Comparison of ENCODE assay signal across 20 cellular contexts in the genomic region with DNA sequence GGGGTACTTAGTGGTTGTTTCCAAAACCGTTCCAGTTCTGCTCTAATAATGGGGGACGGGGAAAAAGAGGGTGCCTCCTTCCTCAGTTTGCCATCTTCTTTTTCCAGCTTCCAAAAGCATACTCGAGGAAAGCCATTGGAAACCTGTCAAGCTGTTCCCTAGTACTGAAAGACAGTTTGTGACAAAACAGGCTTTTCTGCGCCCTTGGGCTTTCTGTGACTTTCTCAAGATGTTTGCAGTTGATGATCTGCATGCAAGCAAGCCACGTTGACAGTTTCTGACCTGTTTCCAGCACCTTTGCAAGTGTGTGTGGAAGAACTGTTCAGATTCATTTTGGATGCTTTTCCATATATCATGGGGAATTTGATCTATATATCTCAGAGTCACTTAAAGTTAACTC. TPM values are rescaled to one million over a fixed set of nuclear protein-coding genes. Genes with fewer than 3 reads are reported as not detected.
"Had no signal": no experiment of that assay in that cellular context is flagged by ENCODE, and none has a peak within 500 bp of the region (broad histone marks: within the 10 kb centered on the region; RNA-seq: fewer than 3 reads in every experiment).

No MANE protein-coding gene starts in this region.

- DNase-seq: natural killer cell; occipital lobe; ovary; posterior cingulate gyrus; psoas muscle; right cardiac atrium; right lobe of liver; sigmoid colon; small intestine; stimulated activated CD4-positive, alpha-beta T cell treated with anti-CD3 and anti-CD28 coated beads, Interleukin-15, amount 100 ng/mL, for 24 hours; stimulated activated CD4-positive, alpha-beta T cell treated with anti-CD3 and anti-CD28 coated beads, Interleukin-2, amount 100 ng/mL, for 24 hours; stimulated activated CD4-positive, alpha-beta T cell treated with anti-CD3 and anti-CD28 coated beads, Interleukin-2, amount 100 ng/mL, for 48 hours; stimulated activated CD4-positive, alpha-beta T cell treated with anti-CD3 and anti-CD28 coated beads, Interleukin-4, amount 100 ng/mL, for 24 hours; stimulated activated naive B cell treated with anti-CD40 and anti-IgM and Interleukin-4, amounts not matched to agents 10 μg/mL and 1 μg/mL and 100 μg/mL, for 72 hours; stimulated activated naive CD4-positive, alpha-beta T cell treated with Interleukin-2 at 50 U/mL for 16 hours; stomach; thyroid gland; upper lobe of right lung; uterus had no signal

- ATAC-seq: natural killer cell; psoas muscle; right cardiac atrium; right lobe of liver; stimulated activated effector memory CD8-positive, alpha-beta T cell treated with anti-CD3 and anti-CD28 coated beads, Interleukin-12 subunit alpha, Interleukin-12 subunit beta, amount 100 ng/mL, for 72 hours; stimulated activated naive B cell treated with anti-CD40 and anti-IgM and Interleukin-4, amounts not matched to agents 10 μg/mL and 1 μg/mL and 100 μg/mL, for 72 hours; upper lobe of right lung had no signal

RNA-seq across cellular contexts. Expression of a gene that starts 26.7 kb away (rescaled TPM):
- total RNA-seq: natural killer cell had no signal
